30 cellular contexts compared by ENCODE assay signal in genomic region chr20:55793986-55794385, GRCh38.
"Had no signal": no experiment of that assay in that cellular context is flagged by ENCODE, and none has a peak within 500 bp of the region (broad histone marks: within the 10 kb centered on the region; RNA-seq: fewer than 3 reads in every experiment).

No MANE protein-coding gene starts in this region.

- H3K4me3 ChIP-seq: ovary, psoas muscle, skin epidermis, smooth muscle cell, spleen, suprapubic skin, testis, tibial artery, transverse colon, upper lobe of left lung, vagina had no signal

- H3K9me3 ChIP-seq: neutrophil, ovary, psoas muscle, suprapubic skin, testis, tibial artery, transverse colon, upper lobe of left lung, vagina had no signal

- DNase-seq: naive thymus-derived CD4-positive, alpha-beta T cell; natural killer cell; nephron progenitor cell; occipital lobe; ovary; posterior cingulate gyrus; psoas muscle; right cardiac atrium; spleen; stimulated activated CD4-positive, alpha-beta T cell treated with anti-CD3 and anti-CD28 coated beads, Interleukin-12 subunit alpha, Interleukin-12 subunit beta, amount 100 ng/mL, for 4 hours; stimulated activated CD4-positive, alpha-beta T cell treated with anti-CD3 and anti-CD28 coated beads, Interleukin-1b, Interleukin-23, amount 100 ng/mL, for 48 hours; stimulated activated CD4-positive, alpha-beta T cell treated with anti-CD3 and anti-CD28 coated beads, Interleukin-4, amount 100 ng/mL, for 1 hour; stimulated activated CD4-positive, alpha-beta T cell treated with anti-CD3 and anti-CD28 coated beads, Interleukin-4, amount 100 ng/mL, for 4 hours; stimulated activated CD8-positive, alpha-beta memory T cell treated with anti-CD3 and anti-CD28 coated beads, Interleukin-4, amount 100 ng/mL, for 48 hours; stimulated activated naive CD4-positive, alpha-beta T cell; stimulated activated naive CD8-positive, alpha-beta T cell treated with anti-CD3 and anti-CD28 coated beads, Interleukin-15, amount 100 ng/mL, for 72 hours; stimulated activated naive CD8-positive, alpha-beta T cell treated with anti-CD3 and anti-CD28 coated beads, Interleukin-15, Interleukin-2, amounts not matched to agents 100 U/mL and 50 U/mL, for 24 hours; substantia nigra; testis; tibial artery; transverse colon; upper lobe of left lung had no signal

- ATAC-seq: naive thymus-derived CD4-positive, alpha-beta T cell; natural killer cell; psoas muscle; right cardiac atrium; sciatic nerve; stimulated activated memory B cell treated with anti-CD40 and anti-IgM and Interleukin-4, amounts not matched to agents 10 μg/mL and 1 μg/mL and 100 μg/mL, for 72 hours; stimulated activated naive CD8-positive, alpha-beta T cell treated with anti-CD3 and anti-CD28 coated beads, Interleukin-15, amount 100 ng/mL, for 72 hours; stimulated activated naive CD8-positive, alpha-beta T cell treated with anti-CD3 and anti-CD28 coated beads, Interleukin-15, Interleukin-2, amounts not matched to agents 100 U/mL and 50 U/mL, for 24 hours had no signal

- H3K79me2 ChIP-seq: parathyroid adenoma had no signal

- H3K4me1 ChIP-seq: parathyroid adenoma, psoas muscle, spleen, suprapubic skin, testis, tibial artery, transverse colon, upper lobe of left lung, vagina had no signal

- H2AFZ ChIP-seq: parathyroid adenoma had no signal

- H3K27ac ChIP-seq: neutrophil, ovary, parathyroid adenoma, psoas muscle, skin epidermis, spleen, suprapubic skin, testis, tibial artery, transverse colon, upper lobe of left lung, vagina had no signal

- H3K9ac ChIP-seq: parathyroid adenoma had no signal

- H3K27me3 ChIP-seq: neutrophil, ovary, spleen, suprapubic skin, testis, tibial artery, transverse colon, upper lobe of left lung, vagina had no signal

- H3K4me2 ChIP-seq: smooth muscle cell had no signal

- H3K36me3 ChIP-seq: neutrophil, ovary, spleen, suprapubic skin, tibial artery, transverse colon, upper lobe of left lung, vagina had no signal
